ENCODE assay signal across 8 cellular contexts in the genomic region with DNA sequence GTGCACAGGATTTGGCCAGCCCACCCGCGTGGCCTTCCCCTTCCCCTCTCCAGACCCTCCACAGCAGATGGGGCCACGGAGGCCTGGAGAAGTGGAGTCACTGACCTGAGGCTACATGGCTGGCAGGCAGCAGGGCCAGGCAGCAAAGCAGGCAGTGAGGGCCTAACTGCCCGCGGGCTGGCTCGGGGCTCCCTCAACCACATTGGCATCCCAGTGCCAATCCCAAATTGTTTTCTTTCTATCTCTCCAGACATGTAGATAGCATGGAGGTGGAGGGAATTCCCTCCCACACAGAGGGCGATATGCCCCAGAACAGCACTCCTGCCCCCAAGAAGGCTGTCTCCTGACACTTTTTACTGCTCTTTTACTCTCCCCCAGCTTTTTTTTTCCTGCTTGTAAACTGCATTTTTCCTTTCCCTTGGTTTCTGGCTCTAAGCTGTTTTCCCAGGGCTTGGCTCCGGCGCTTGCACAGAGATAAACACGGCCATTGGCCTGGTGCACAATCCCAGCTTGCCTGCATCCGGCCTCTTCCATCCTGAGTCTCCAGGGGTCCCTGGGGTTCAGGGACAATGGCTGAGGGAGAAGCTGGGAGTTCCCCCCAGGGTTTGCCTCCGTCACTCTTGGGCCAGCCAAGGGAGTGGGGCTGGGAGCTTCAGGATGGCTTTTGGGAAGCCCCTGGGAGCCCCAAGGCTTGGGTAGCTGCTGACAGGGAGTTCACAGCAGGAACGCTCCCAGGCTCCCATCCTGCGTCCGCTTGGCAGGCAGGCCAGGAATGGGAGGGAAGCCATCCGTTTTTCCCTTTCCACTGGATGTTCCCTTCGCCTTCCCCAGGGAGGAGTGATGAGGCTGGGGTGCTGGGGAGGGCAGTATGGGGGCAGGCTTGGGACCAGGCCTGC. TPM values are rescaled to one million over a fixed set of nuclear protein-coding genes. Genes with fewer than 3 reads are reported as not detected.
A peak's percentile ranks its signal among the peaks of the same experiment; 100 is the strongest.
DNase-seq lines count a peak whose midpoint lies in the region; ATAC-seq lines count a peak whose summit lies in the region.

No MANE protein-coding gene starts in this region.

- H3K36me3 ChIP-seq in H7 (replicated peaks; ENCODE audit: control insufficient read depth, insufficient read depth, low read length) (peaks cover 3% of the 10 kb centered on the region), skeletal muscle satellite cell (ENCODE audit: insufficient read depth, low read length) (no peaks in the 10 kb centered on the region)

- H3K9me3 ChIP-seq in skeletal muscle satellite cell (replicated peaks; ENCODE audit: low read length): no peaks in the 10 kb centered on the region

- no peak overlapping the region for H3K4me3 ChIP-seq in H7 (ENCODE audit: insufficient read depth, low read depth, low read length)
- peak overlapping the region; percentile 18 for H3K4me3 ChIP-seq in skeletal muscle satellite cell (ENCODE audit: low read length)

- peak overlapping the region; percentile 82 for H3K9ac ChIP-seq in skeletal muscle satellite cell (ENCODE audit: low read depth, low read length)

- H3K4me1 ChIP-seq in skeletal muscle satellite cell (ENCODE audit: control insufficient read depth, insufficient read depth, low read length): peaks cover 32% of the 10 kb centered on the region

- intact Hi-C loops in left colon (cut with DNase I, micrococcal nuclease): no loop called here

- H3K27me3 ChIP-seq in H7 (ENCODE audit: control insufficient read depth, insufficient read depth, low read length): no peaks in the 10 kb centered on the region
- no peaks in the 10 kb centered on the region for H3K27me3 ChIP-seq in skeletal muscle satellite cell (ENCODE audit: control insufficient read depth, insufficient read depth, low read length)

- peak overlapping the region; percentile 91 for H3K27ac ChIP-seq in caudate nucleus (ENCODE audit: low read depth, low read length)

- ATAC-seq in left colon (peak; percentile 15), GM19328 (IDR thresholded peaks at IDR 0.05; ENCODE audit: unreplicated experiment) (no peak)

- H3K4me2 ChIP-seq in skeletal muscle satellite cell (ENCODE audit: low read length): peak overlapping the region; percentile 17

- DNase-seq in H7: peak; percentile 65
- peak in 8 of 61 donors; percentile 35 to 65 (median 42) for DNase-seq in caudate nucleus (lab: John Stamatoyannopoulos, UW)
- DNase-seq in left colon: peak; percentile 41 to 54
- no peak for DNase-seq in foreskin melanocyte
- no peak for DNase-seq in globus pallidus (ENCODE audit: low spot score)
- no peak for DNase-seq in T-helper 2 cell

RNA-seq across cellular contexts. Expression of a gene that starts 7.0 kb away (rescaled TPM):
- 41.6 and 52.1 TPM in 2 replicates for total RNA-seq in H7 (2014; rRNA removed; shearing (Covaris generic))
- 10 to 100 TPM; 59.3 to 67.3 TPM for total RNA-seq in left colon
- 16.4 and 33.5 TPM in 2 replicates for total RNA-seq in skeletal muscle satellite cell (2012; rRNA removed)

RNA-seq across cellular contexts. Expression of a gene that starts 39.3 kb away (rescaled TPM):
- total RNA-seq in H7 (2014; rRNA removed; shearing (Covaris generic)): 647 and 743 TPM in 2 replicates
- 100 to 1,000 TPM; 186 to 202 TPM for total RNA-seq in left colon
- 202 and 253 TPM in 2 replicates for total RNA-seq in skeletal muscle satellite cell (2012; rRNA removed)

Comparison
In these comparisons a context has a peak if more than half of its experiments do, and no peak if none do; other contexts are left out.
1. DNase-seq: peak in H7 (single experiment) and left colon (2 of 2); none in foreskin melanocyte (single experiment), globus pallidus (single experiment) and T-helper 2 cell (0 of 5).